ENCODE assay signal across 1 cellular context in genomic region chr3:52446631-52447511, GRCh38.
TF ChIP-seq lines count a peak whose summit lies in the region.

No MANE protein-coding gene starts in this region.

TF ChIP-seq in HepG2, 621 proteins besides CTCF, POLR2A, EP300 and RAD21 (continued from another document and continues in another):
- no peak for TF ChIP-seq ELK4 (CRISPR knock-in tag; IDR thresholded peaks at IDR 0.05; ENCODE audit: borderline replicate concordance)
- TF ChIP-seq SRY (CRISPR knock-in tag; IDR thresholded peaks at IDR 0.05) = no peak
- TF ChIP-seq MIER3 (CRISPR knock-in tag; IDR thresholded peaks at IDR 0.05; ENCODE audit: borderline replicate concordance) = no peak
- no peak for TF ChIP-seq HES4 (CRISPR knock-in tag; IDR thresholded peaks at IDR 0.05; ENCODE audit: borderline replicate concordance)
- no peak for TF ChIP-seq EZH2 (conservative IDR thresholded peaks at IDR 0.05; ENCODE audit: low read depth, low read length)
- TF ChIP-seq ZNF557 (CRISPR knock-in tag; IDR thresholded peaks at IDR 0.05) = no peak
- TF ChIP-seq ZNF407 (CRISPR knock-in tag; IDR thresholded peaks at IDR 0.05; ENCODE audit: not compliant biosample characterization) = peak; percentile 31
- no peak for TF ChIP-seq RBAK (CRISPR knock-in tag; IDR thresholded peaks at IDR 0.05)
- TF ChIP-seq, protein P1, sequence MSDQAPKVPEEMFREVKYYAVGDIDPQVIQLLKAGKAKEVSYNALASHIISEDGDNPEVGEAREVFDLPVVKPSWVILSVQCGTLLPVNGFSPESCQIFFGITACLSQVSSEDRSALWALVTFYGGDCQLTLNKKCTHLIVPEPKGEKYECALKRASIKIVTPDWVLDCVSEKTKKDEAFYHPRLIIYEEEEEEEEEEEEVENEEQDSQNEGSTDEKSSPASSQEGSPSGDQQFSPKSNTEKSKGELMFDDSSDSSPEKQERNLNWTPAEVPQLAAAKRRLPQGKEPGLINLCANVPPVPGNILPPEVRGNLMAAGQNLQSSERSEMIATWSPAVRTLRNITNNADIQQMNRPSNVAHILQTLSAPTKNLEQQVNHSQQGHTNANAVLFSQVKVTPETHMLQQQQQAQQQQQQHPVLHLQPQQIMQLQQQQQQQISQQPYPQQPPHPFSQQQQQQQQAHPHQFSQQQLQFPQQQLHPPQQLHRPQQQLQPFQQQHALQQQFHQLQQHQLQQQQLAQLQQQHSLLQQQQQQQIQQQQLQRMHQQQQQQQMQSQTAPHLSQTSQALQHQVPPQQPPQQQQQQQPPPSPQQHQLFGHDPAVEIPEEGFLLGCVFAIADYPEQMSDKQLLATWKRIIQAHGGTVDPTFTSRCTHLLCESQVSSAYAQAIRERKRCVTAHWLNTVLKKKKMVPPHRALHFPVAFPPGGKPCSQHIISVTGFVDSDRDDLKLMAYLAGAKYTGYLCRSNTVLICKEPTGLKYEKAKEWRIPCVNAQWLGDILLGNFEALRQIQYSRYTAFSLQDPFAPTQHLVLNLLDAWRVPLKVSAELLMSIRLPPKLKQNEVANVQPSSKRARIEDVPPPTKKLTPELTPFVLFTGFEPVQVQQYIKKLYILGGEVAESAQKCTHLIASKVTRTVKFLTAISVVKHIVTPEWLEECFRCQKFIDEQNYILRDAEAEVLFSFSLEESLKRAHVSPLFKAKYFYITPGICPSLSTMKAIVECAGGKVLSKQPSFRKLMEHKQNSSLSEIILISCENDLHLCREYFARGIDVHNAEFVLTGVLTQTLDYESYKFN (CRISPR knock-in tag; conservative IDR thresholded peaks at IDR 0.05) = no peak
- TF ChIP-seq ZKSCAN8 (CRISPR knock-in tag; IDR thresholded peaks at IDR 0.05; ENCODE audit: borderline replicate concordance) = 0 out of 2 replicates have a peak, but pooled peaks have one; percentile 32
- TF ChIP-seq, protein P2, sequence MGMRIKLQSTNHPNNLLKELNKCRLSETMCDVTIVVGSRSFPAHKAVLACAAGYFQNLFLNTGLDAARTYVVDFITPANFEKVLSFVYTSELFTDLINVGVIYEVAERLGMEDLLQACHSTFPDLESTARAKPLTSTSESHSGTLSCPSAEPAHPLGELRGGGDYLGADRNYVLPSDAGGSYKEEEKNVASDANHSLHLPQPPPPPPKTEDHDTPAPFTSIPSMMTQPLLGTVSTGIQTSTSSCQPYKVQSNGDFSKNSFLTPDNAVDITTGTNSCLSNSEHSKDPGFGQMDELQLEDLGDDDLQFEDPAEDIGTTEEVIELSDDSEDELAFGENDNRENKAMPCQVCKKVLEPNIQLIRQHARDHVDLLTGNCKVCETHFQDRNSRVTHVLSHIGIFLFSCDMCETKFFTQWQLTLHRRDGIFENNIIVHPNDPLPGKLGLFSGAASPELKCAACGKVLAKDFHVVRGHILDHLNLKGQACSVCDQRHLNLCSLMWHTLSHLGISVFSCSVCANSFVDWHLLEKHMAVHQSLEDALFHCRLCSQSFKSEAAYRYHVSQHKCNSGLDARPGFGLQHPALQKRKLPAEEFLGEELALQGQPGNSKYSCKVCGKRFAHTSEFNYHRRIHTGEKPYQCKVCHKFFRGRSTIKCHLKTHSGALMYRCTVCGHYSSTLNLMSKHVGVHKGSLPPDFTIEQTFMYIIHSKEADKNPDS (CRISPR knock-in tag; IDR thresholded peaks at IDR 0.05) = no peak
- 0 out of 2 replicates have a peak, but pooled peaks have one; percentile 46 for TF ChIP-seq MTA1 (CRISPR knock-in tag; IDR thresholded peaks at IDR 0.05; ENCODE audit: borderline replicate concordance)
- TF ChIP-seq PATZ1 (CRISPR knock-in tag; IDR thresholded peaks at IDR 0.05) = peak; percentile 53; the same call in 1 of the 2 replicates
- TF ChIP-seq, protein P3, sequence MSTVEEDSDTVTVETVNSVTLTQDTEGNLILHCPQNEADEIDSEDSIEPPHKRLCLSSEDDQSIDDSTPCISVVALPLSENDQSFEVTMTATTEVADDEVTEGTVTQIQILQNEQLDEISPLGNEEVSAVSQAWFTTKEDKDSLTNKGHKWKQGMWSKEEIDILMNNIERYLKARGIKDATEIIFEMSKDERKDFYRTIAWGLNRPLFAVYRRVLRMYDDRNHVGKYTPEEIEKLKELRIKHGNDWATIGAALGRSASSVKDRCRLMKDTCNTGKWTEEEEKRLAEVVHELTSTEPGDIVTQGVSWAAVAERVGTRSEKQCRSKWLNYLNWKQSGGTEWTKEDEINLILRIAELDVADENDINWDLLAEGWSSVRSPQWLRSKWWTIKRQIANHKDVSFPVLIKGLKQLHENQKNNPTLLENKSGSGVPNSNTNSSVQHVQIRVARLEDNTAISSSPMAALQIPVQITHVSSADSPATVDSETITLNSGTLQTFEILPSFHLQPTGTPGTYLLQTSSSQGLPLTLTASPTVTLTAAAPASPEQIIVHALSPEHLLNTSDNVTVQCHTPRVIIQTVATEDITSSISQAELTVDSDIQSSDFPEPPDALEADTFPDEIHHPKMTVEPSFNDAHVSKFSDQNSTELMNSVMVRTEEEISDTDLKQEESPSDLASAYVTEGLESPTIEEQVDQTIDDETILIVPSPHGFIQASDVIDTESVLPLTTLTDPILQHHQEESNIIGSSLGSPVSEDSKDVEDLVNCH (CRISPR knock-in tag; IDR thresholded peaks at IDR 0.05) = no peak
- no peak for TF ChIP-seq MIXL1 (CRISPR knock-in tag; IDR thresholded peaks at IDR 0.05)
- no peak for TF ChIP-seq ZFP62 (CRISPR knock-in tag; IDR thresholded peaks at IDR 0.05)
- peak; percentile 54; the same call in 1 of the 2 replicates for TF ChIP-seq SOX5 (CRISPR knock-in tag; IDR thresholded peaks at IDR 0.05; ENCODE audit: borderline replicate concordance)
- TF ChIP-seq PRPF4 (IDR thresholded peaks at IDR 0.05; ENCODE audit: low read depth, low read length, poor library complexity, severe bottlenecking) = no peak
- no peak for TF ChIP-seq HIC2 (CRISPR knock-in tag; IDR thresholded peaks at IDR 0.05; ENCODE audit: low read depth)
- TF ChIP-seq ZFP82 (CRISPR knock-in tag; IDR thresholded peaks at IDR 0.05; ENCODE audit: borderline replicate concordance) = no peak
- peak; percentile 52; the same call in 1 of the 2 replicates for TF ChIP-seq KAT8 (CRISPR knock-in tag; IDR thresholded peaks at IDR 0.05)
- TF ChIP-seq SP2 (CRISPR knock-in tag; IDR thresholded peaks at IDR 0.05) = 0 out of 2 replicates have a peak, but pooled peaks have one; percentile 38
- peak; percentile 33; the same call in 1 of the 2 replicates for TF ChIP-seq ZFX (CRISPR knock-in tag; IDR thresholded peaks at IDR 0.05; ENCODE audit: low read depth)
- TF ChIP-seq ARNTL (CRISPR knock-in tag; IDR thresholded peaks at IDR 0.05) = no peak
- peak; percentile 45; the same call in 1 of the 2 replicates for TF ChIP-seq SALL1 (CRISPR knock-in tag; IDR thresholded peaks at IDR 0.05)
- TF ChIP-seq ZNF512 (CRISPR knock-in tag; IDR thresholded peaks at IDR 0.05) = no peak
- TF ChIP-seq XRCC5 (optimal IDR thresholded peaks at IDR 0.05; ENCODE audit: low read length) = peak; percentile 59
- TF ChIP-seq HDAC2 (CRISPR knock-in tag; IDR thresholded peaks at IDR 0.05) = peak; percentile 24; the same call in 1 of the 2 replicates
- no peak for TF ChIP-seq GLMP (CRISPR knock-in tag; IDR thresholded peaks at IDR 0.05; ENCODE audit: borderline replicate concordance)
- no peak for TF ChIP-seq KLF11 (CRISPR knock-in tag; IDR thresholded peaks at IDR 0.05)
